Comparison of ENCODE assay signal across 15 cellular contexts in the genomic region with DNA sequence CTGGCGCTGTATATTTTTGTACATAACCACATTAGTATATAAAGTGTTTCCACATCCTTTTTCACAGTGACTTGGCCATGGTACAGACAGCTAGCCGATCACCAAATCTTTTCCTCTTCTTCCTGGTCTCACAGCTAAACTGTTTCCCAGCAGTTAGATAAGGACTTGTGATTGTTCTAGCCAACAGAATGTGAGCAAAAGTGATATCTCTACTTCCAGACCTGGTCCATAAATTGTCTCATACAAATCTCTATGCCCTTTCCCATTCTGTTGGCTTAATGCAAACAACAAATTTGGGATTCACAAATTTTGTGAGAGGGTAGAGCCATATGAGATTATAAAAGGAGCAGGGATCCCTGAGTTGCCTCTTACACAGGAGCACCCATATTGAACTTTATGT. TPM values are rescaled to one million over a fixed set of nuclear protein-coding genes. Genes with fewer than 3 reads are reported as not detected.
DNase-seq lines count a peak whose midpoint lies in the region; ATAC-seq, FAIRE-seq and TF ChIP-seq lines count a peak whose summit lies in the region.
"Had no signal": no experiment of that assay in that cellular context is flagged by ENCODE, and none has a peak within 500 bp of the region (broad histone marks: within the 10 kb centered on the region; RNA-seq: fewer than 3 reads in every experiment).

No MANE protein-coding gene starts in this region.

- 23% methylated on average over 2 of the region's 2 CpGs for WGBS in K562 (ENCODE audit: insufficient coverage, low coverage, missing lambda C conversion rate)

- H3K4me3 Mint-ChIP-seq in activated naive CD4-positive, alpha-beta T cell treated with anti-CD3 and anti-CD28 coated beads, Interleukin-2, amount 50 U/mL, for 24 hours = no peak overlapping the region
- H3K4me3 Mint-ChIP-seq in stimulated activated effector memory CD8-positive, alpha-beta T cell treated with anti-CD3 and anti-CD28 coated beads, Interleukin-12 subunit alpha, Interleukin-12 subunit beta, amount 100 ng/mL, for 72 hours = no peak overlapping the region
- H3K4me3 Mint-ChIP-seq: GM23338 had no signal

- peak overlapping the region; percentile 0; the same call in 1 of the 3 replicates for H3K27ac ChIP-seq in K562 (ENCODE audit: extremely low read depth, low read depth, low read length)
- H3K27ac ChIP-seq: BLaER1, HL-60 had no signal

- no peak overlapping the region for H3K9ac ChIP-seq in K562 (ENCODE audit: insufficient read depth in 1 of 2, low read depth in 2 of 2, low read length in 2 of 2)
- H3K9ac ChIP-seq: BLaER1 had no signal

- H3K36me3 Mint-ChIP-seq in activated naive CD4-positive, alpha-beta T cell treated with anti-CD3 and anti-CD28 coated beads, Interleukin-2, amount 50 U/mL, for 24 hours = peaks cover 35% of the 10 kb centered on the region
- peaks cover 90% of the 10 kb centered on the region for H3K36me3 Mint-ChIP-seq in stimulated activated effector memory CD8-positive, alpha-beta T cell treated with anti-CD3 and anti-CD28 coated beads, Interleukin-12 subunit alpha, Interleukin-12 subunit beta, amount 100 ng/mL, for 72 hours

- H3K4me2 ChIP-seq in K562 (ENCODE audit: insufficient read depth, low read length) = peak overlapping the region; percentile 4; the same call in 1 of the 2 replicates
- H3K4me2 ChIP-seq: BLaER1, GM23338 had no signal

- TF ChIP-seq EP300 in K562 (IDR thresholded peaks at IDR 0.05; ENCODE audit: low read length) = peak; percentile 60; the same call in 1 of the 2 replicates

- H3K79me2 ChIP-seq in K562 (ENCODE audit: control insufficient read depth, insufficient read depth, low read length) = no peaks in the 10 kb centered on the region

- TF ChIP-seq RAD21 in K562 (CRISPR knock-in tag; conservative IDR thresholded peaks at IDR 0.05 in 1 of 2, IDR thresholded peaks at IDR 0.05 in 1 of 2) = no peak; a peak in 1 of 4 replicates

- H3K4me1 ChIP-seq in K562 (replicated peaks in 1 of 2; ENCODE audit: control insufficient read depth in 2 of 2, insufficient read depth in 2 of 2, low read length in 2 of 2) = peaks cover 4 to 14% of the 10 kb centered on the region in 2 experiments; a peak in 3 of 5 replicates

- peaks cover 36% of the 10 kb centered on the region for H3K36me3 ChIP-seq in K562 (ENCODE audit: control insufficient read depth, insufficient read depth, low read length)

- POLR2A ChIA-PET in K562 (lab: Yijun Ruan, JAX) = interaction anchor here (0.6 to 1.4 kb wide), 5 partner anchors 9 to 44 kb away, joined by 3 to 5 read pairs (median 4); a partner anchor contains a TSS

- in situ Hi-C loops in K562 (cut with MboI) = no loop called here

- FAIRE-seq in K562 (lab: Jason Lieb, UNC) = peak; percentile 85

- no peak overlapping the region for H2AFZ ChIP-seq in K562 (ENCODE audit: low read depth, low read length)
- H2AFZ ChIP-seq: GM23338 had no signal

- peak overlapping the region; percentile 38 for H3K27ac Mint-ChIP-seq in activated naive CD4-positive, alpha-beta T cell treated with anti-CD3 and anti-CD28 coated beads, Interleukin-2, amount 50 U/mL, for 24 hours
- H3K27ac Mint-ChIP-seq in stimulated activated effector memory CD8-positive, alpha-beta T cell treated with anti-CD3 and anti-CD28 coated beads, Interleukin-12 subunit alpha, Interleukin-12 subunit beta, amount 100 ng/mL, for 72 hours = peak overlapping the region; percentile 18
- H3K27ac Mint-ChIP-seq: GM23338 had no signal

- ATAC-seq in K562 (peak; percentile 76), left cardiac atrium (no peak)
- ATAC-seq in stimulated activated effector memory CD8-positive, alpha-beta T cell treated with anti-CD3 and anti-CD28 coated beads, Interleukin-12 subunit alpha, Interleukin-12 subunit beta, amount 100 ng/mL, for 72 hours = no peak
- ATAC-seq: GM23338 had no signal

- H3K4me1 Mint-ChIP-seq in activated naive CD4-positive, alpha-beta T cell treated with anti-CD3 and anti-CD28 coated beads, Interleukin-2, amount 50 U/mL, for 24 hours = peaks cover 19% of the 10 kb centered on the region
- H3K4me1 Mint-ChIP-seq in stimulated activated effector memory CD8-positive, alpha-beta T cell treated with anti-CD3 and anti-CD28 coated beads, Interleukin-12 subunit alpha, Interleukin-12 subunit beta, amount 100 ng/mL, for 72 hours = no peaks in the 10 kb centered on the region
- H3K4me1 Mint-ChIP-seq: GM23338 had no signal

- intact Hi-C loops in K562 (cut with micrococcal nuclease) (no loop called here), left cardiac atrium (cut with DNase I) (no loop called here)

- H3K4me3 ChIP-seq in K562 = no peak overlapping the region
- H3K4me3 ChIP-seq: BLaER1, GM23338 had no signal

- H3K9me1 ChIP-seq in K562 (ENCODE audit: control insufficient read depth, insufficient read depth, low read length) = no peaks in the 10 kb centered on the region

- TF ChIP-seq CTCF in K562 (IDR thresholded peaks at IDR 0.05 in 2 of 3, conservative IDR thresholded peaks at IDR 0.05 in 1 of 3; ENCODE audit: insufficient read depth in 2 of 3, low read depth in 1 of 3, low read length in 3 of 3) = no peak

- no peaks in the 10 kb centered on the region for H3K9me3 Mint-ChIP-seq in activated naive CD4-positive, alpha-beta T cell treated with anti-CD3 and anti-CD28 coated beads, Interleukin-2, amount 50 U/mL, for 24 hours
- no peaks in the 10 kb centered on the region for H3K9me3 Mint-ChIP-seq in stimulated activated effector memory CD8-positive, alpha-beta T cell treated with anti-CD3 and anti-CD28 coated beads, Interleukin-12 subunit alpha, Interleukin-12 subunit beta, amount 100 ng/mL, for 72 hours
- H3K9me3 Mint-ChIP-seq: GM23338 had no signal

- DNase-seq in activated naive CD4-positive, alpha-beta T cell treated with Interleukin-2 at 50 U/mL for 16 hours = no peak
- peak; percentile 43 for DNase-seq in OCI-M1 (lab: John Stamatoyannopoulos, UW)
- peak in 2 of 4 experiments; percentile 34 to 59 for DNase-seq in K562 (ENCODE audit: extremely low read depth in 1 of 4, low spot score in 3 of 4)
- no peak for DNase-seq in stimulated activated effector memory CD8-positive, alpha-beta T cell treated with anti-CD3 and anti-CD28 coated beads, Interleukin-12 subunit alpha, Interleukin-12 subunit beta, amount 100 ng/mL, for 72 hours (ENCODE audit: low spot score in 2 of 2)
- DNase-seq in central memory CD4-positive, alpha-beta T cell = no peak
- no peak for DNase-seq in HK-2 (ENCODE audit: unreplicated experiment)
- no peak for DNase-seq in left cardiac atrium
- DNase-seq: 8988T, AML-193, DMS53, H7 had no signal

- no TSS peak for BruUV-seq in K562 (replicated peaks; lab: Mats Ljungman, UMichigan)

- no peaks in the 10 kb centered on the region for H3K27me3 Mint-ChIP-seq in activated naive CD4-positive, alpha-beta T cell treated with anti-CD3 and anti-CD28 coated beads, Interleukin-2, amount 50 U/mL, for 24 hours

- H3K27me3 ChIP-seq in K562 (ENCODE audit: control insufficient read depth in 2 of 2, insufficient read depth in 2 of 2, low read length in 2 of 2) = no peaks in the 10 kb centered on the region
- H3K27me3 ChIP-seq: BLaER1 had no signal

- CTCF ChIA-PET in K562 (lab: Yijun Ruan, JAX; ENCODE audit: low intra/inter-chr PET ratio) = no interaction called here

- no peaks in the 10 kb centered on the region for H3K9me3 ChIP-seq in K562 (replicated peaks; ENCODE audit: control insufficient read depth, insufficient read depth, low read depth, low read length)
- H3K9me3 ChIP-seq: BLaER1 had no signal

- TF ChIP-seq POLR2A in K562 (conservative IDR thresholded peaks at IDR 0.05) = no peak

- H4K20me1 ChIP-seq in K562 (replicated peaks; ENCODE audit: control insufficient read depth, insufficient read depth, low read length) = no peaks in the 10 kb centered on the region
- H4K20me1 ChIP-seq: BLaER1 had no signal

TF ChIP-seq in K562, 482 proteins besides CTCF, POLR2A, EP300 and RAD21 (continues in another document):
- TF ChIP-seq HDAC1 (IDR thresholded peaks at IDR 0.05) = 0 out of 4 replicates have a peak, but pooled peaks of 1 of the 2 experiments have one; percentile 23

RNA-seq across cellular contexts. Expression of a gene that starts 19.5 kb away (rescaled TPM):
- total RNA-seq in K562 (2011; cell fraction: chromatin; rRNA removed; ENCODE audit: low replicate concordance) = 9.2 and 10.7 TPM in 2 replicates
- total RNA-seq in K562 (2011; cell fraction: nucleolus; rRNA removed) = 7.3 and 7.8 TPM in 2 replicates
- total RNA-seq in K562 (2011; cell fraction: nucleoplasm; rRNA removed) = 6.4 and 7.5 TPM in 2 replicates
- 5.5 and 6.5 TPM in 2 replicates for total RNA-seq in K562 (2014; rRNA removed)
- 6.4 and 6.8 TPM in 2 replicates for total RNA-seq in K562 (2014; rRNA removed; fragmentation: Illumina TruSeq; extraction: Trizol)
- 6.3 and 6.4 TPM in 2 replicates for total RNA-seq in K562 (2015; rRNA removed; fragmentation: Illumina TruSeq; extraction: Trizol)
- total RNA-seq in K562 (2021) = 4.7 and 5.9 TPM in 2 replicates
- 7.5 and 10.9 TPM in 2 replicates for polyA plus RNA-seq in K562 (2011; rRNA removed)
- 6.0 and 7.6 TPM in 2 replicates for polyA plus RNA-seq in K562 (2011; cell fraction: cytosol; rRNA removed)
- 6.5 and 9.1 TPM in 2 replicates for polyA plus RNA-seq in K562 (2011; cell fraction: nucleus; rRNA removed)
- 4.5 and 7.8 TPM in 2 replicates for polyA plus RNA-seq in K562 (2012)
- 7.0 and 8.7 TPM in 2 replicates for polyA plus RNA-seq in K562 (2014; fragmentation: Illumina TruSeq; extraction: Trizol)
- polyA plus RNA-seq in K562 (2014; fragmentation: Nextera tagmentation; extraction: Ambion mirVana) = 1 to 10 TPM; 4.2 to 7.0 TPM
- polyA plus RNA-seq in K562 (2014; rRNA removed) = 6.0 and 6.9 TPM in 2 replicates
- 8.3 and 11.1 TPM in 2 replicates for polyA minus RNA-seq in K562 (2011; rRNA and poly(A)+ RNA removed)
- 4.3 and 7.0 TPM in 2 replicates for polyA minus RNA-seq in K562 (2011; cell fraction: cytosol; rRNA and poly(A)+ RNA removed)
- 4.0 and 5.7 TPM in 2 replicates for polyA minus RNA-seq in K562 (2011; cell fraction: nucleus; rRNA and poly(A)+ RNA removed)
- total RNA-seq in left cardiac atrium = 1 to 10 TPM; 5.5 to 6.8 TPM

RNA-seq across cellular contexts. Expression of a gene that starts 43.2 kb away (rescaled TPM):
- 0.58 TPM in 1 of 2 replicates, not detected in the other for total RNA-seq in K562 (2011; cell fraction: chromatin; rRNA removed; ENCODE audit: low replicate concordance)
- total RNA-seq in K562 (2011; cell fraction: nucleolus; rRNA removed) = 1.5 and 2.0 TPM in 2 replicates
- 0.95 and 1.9 TPM in 2 replicates for total RNA-seq in K562 (2011; cell fraction: nucleoplasm; rRNA removed)
- 0.12 and 0.23 TPM in 2 replicates for total RNA-seq in K562 (2014; rRNA removed)
- 0.04 TPM in 1 of 2 replicates, not detected in the other for total RNA-seq in K562 (2014; rRNA removed; fragmentation: Illumina TruSeq; extraction: Trizol)
- total RNA-seq in K562 (2015; rRNA removed; fragmentation: Illumina TruSeq; extraction: Trizol) = 0.07 and 0.08 TPM in 2 replicates
- total RNA-seq in K562 (2021) = 0.13 and 0.16 TPM in 2 replicates
- 0.07 and 0.11 TPM in 2 replicates for polyA plus RNA-seq in K562 (2011; rRNA removed)
- polyA plus RNA-seq in K562 (2011; cell fraction: cytosol; rRNA removed) = 0.07 and 0.13 TPM in 2 replicates
- 0.28 and 0.32 TPM in 2 replicates for polyA plus RNA-seq in K562 (2011; cell fraction: nucleus; rRNA removed)
- 0.13 and 0.68 TPM in 2 replicates for polyA plus RNA-seq in K562 (2012)
- polyA plus RNA-seq in K562 (2014; fragmentation: Illumina TruSeq; extraction: Trizol) = 0.06 TPM in 1 of 2 replicates, not detected in the other
- not detected for polyA plus RNA-seq in K562 (2014; fragmentation: Nextera tagmentation; extraction: Ambion mirVana)
- polyA plus RNA-seq in K562 (2014; rRNA removed) = 0.09 and 0.16 TPM in 2 replicates
- polyA minus RNA-seq in K562 (2011; rRNA and poly(A)+ RNA removed) = 0.11 and 0.18 TPM in 2 replicates
- polyA minus RNA-seq in K562 (2011; cell fraction: cytosol; rRNA and poly(A)+ RNA removed) = 0.29 and 0.55 TPM in 2 replicates
- polyA minus RNA-seq in K562 (2011; cell fraction: nucleus; rRNA and poly(A)+ RNA removed) = 1.3 and 2.3 TPM in 2 replicates
- total RNA-seq in left cardiac atrium = 1 to 10 TPM; 1.3 to 3.2 TPM
